Comparison of ENCODE assay signal across 8 cellular contexts in the genomic region with DNA sequence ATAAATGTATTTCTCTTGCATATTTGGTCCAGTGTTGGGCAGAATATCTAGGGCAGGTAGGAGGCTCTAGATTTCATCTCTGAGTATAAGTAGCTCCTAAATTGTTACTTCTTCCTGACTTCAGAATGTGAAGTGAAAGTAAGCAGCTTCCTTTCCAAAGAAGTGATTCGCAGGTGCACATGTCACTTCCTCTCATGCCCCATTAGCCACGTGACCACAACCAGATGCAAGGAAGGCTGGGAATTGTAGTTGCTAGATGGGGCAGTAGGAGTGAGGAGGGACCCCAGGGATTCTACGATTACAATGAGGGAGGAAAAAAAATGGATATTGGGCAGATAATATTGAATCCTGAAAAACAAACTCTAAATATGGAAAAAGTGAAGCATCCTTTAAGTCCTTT.
DNase-seq lines count a peak whose midpoint lies in the region; ATAC-seq and FAIRE-seq lines count a peak whose summit lies in the region.

No MANE protein-coding gene starts in this region.

- H3K4me1 Mint-ChIP-seq in activated CD4-positive, alpha-beta T cell treated with anti-CD3 and anti-CD28 coated beads, Interleukin-2, amount 10 ng/mL, durations not matched to agents 24 days and 14 days: peaks cover 3% of the 10 kb centered on the region
- H3K4me1 Mint-ChIP-seq in naive thymus-derived CD4-positive, alpha-beta T cell: peaks cover 0 to 7% (median 5%) of the 10 kb centered on the region in 7 donors

- POLR2A ChIA-PET in naive thymus-derived CD4-positive, alpha-beta T cell (lab: Charles Lee): no interaction called here

- no peaks in the 10 kb centered on the region for H3K36me3 Mint-ChIP-seq in activated CD4-positive, alpha-beta T cell treated with anti-CD3 and anti-CD28 coated beads, Interleukin-2, amount 10 ng/mL, durations not matched to agents 24 days and 14 days (ENCODE audit: low read depth)
- H3K36me3 Mint-ChIP-seq in naive thymus-derived CD4-positive, alpha-beta T cell: no peaks in the 10 kb centered on the region

- no peak for FAIRE-seq in HTR-8/SVneo (lab: Jason Lieb, UNC)

- intact Hi-C loops in activated CD4-positive, alpha-beta T cell treated with anti-CD3 and anti-CD28 coated beads, Interleukin-2, amount 10 ng/mL, durations not matched to agents 24 days and 14 days (cut with micrococcal nuclease): no loop called here
- intact Hi-C loops in naive thymus-derived CD4-positive, alpha-beta T cell (cut with micrococcal nuclease): loop anchor here in 1 of 2 donors (10.0 kb wide), 1 partner anchor 511 kb away; a partner anchor contains a TSS

- ATAC-seq in GM18520 (IDR thresholded peaks at IDR 0.05; ENCODE audit: unreplicated experiment) (peak; percentile 60), GM21723 (IDR thresholded peaks at IDR 0.05; ENCODE audit: unreplicated experiment) (no peak), GM21381 (IDR thresholded peaks at IDR 0.05; ENCODE audit: unreplicated experiment) (no peak)
- peak; percentile 66 for ATAC-seq in naive thymus-derived CD4-positive, alpha-beta T cell

- H3K27me3 ChIP-seq in naive thymus-derived CD4-positive, alpha-beta T cell (ENCODE audit: control insufficient read depth in 2 of 2, insufficient read depth in 2 of 2, low read length in 2 of 2): no peaks in the 10 kb centered on the region

- in situ Hi-C loops in ACHN (cut with HindIII; ENCODE audit: low pct_ligation_motif_present, low pct_unique_long_range_greater_than_20kb, low sequenced_read_pairs): no loop called here

- no peaks in the 10 kb centered on the region for H3K27me3 Mint-ChIP-seq in activated CD4-positive, alpha-beta T cell treated with anti-CD3 and anti-CD28 coated beads, Interleukin-2, amount 10 ng/mL, durations not matched to agents 24 days and 14 days
- peaks cover 0 to 5% (median 0%) of the 10 kb centered on the region in 5 donors for H3K27me3 Mint-ChIP-seq in naive thymus-derived CD4-positive, alpha-beta T cell

- no peak overlapping the region for H3K4me3 ChIP-seq in naive thymus-derived CD4-positive, alpha-beta T cell (ENCODE audit: low read length)

- no peak overlapping the region for H3K27ac ChIP-seq in naive thymus-derived CD4-positive, alpha-beta T cell (ENCODE audit: low read depth, low read length)

- peaks cover 7% of the 10 kb centered on the region for H3K9me3 Mint-ChIP-seq in activated CD4-positive, alpha-beta T cell treated with anti-CD3 and anti-CD28 coated beads, Interleukin-2, amount 10 ng/mL, durations not matched to agents 24 days and 14 days
- peaks cover 0 to 12% (median 8%) of the 10 kb centered on the region in 11 donors for H3K9me3 Mint-ChIP-seq in naive thymus-derived CD4-positive, alpha-beta T cell

- CTCF ChIA-PET in naive thymus-derived CD4-positive, alpha-beta T cell (lab: Charles Lee): interaction anchor here (1.7 kb wide), 1 partner anchor 29 kb away, joined by 5 read pairs; no protein-coding TSS in a partner anchor

- no peaks in the 10 kb centered on the region for H3K36me3 ChIP-seq in naive thymus-derived CD4-positive, alpha-beta T cell (ENCODE audit: control insufficient read depth in 2 of 3, insufficient read depth in 3 of 3, low read length in 3 of 3)

- H3K4me1 ChIP-seq in naive thymus-derived CD4-positive, alpha-beta T cell (ENCODE audit: control insufficient read depth in 2 of 2, insufficient read depth in 2 of 2, low read length in 2 of 2): no peaks in the 10 kb centered on the region

- no peak overlapping the region for H3K4me3 Mint-ChIP-seq in activated CD4-positive, alpha-beta T cell treated with anti-CD3 and anti-CD28 coated beads, Interleukin-2, amount 10 ng/mL, durations not matched to agents 24 days and 14 days
- peak overlapping the region in 8 of 10 donors; percentile 0 to 58 (median 40) for H3K4me3 Mint-ChIP-seq in naive thymus-derived CD4-positive, alpha-beta T cell

- no peaks in the 10 kb centered on the region for H3K9me3 ChIP-seq in naive thymus-derived CD4-positive, alpha-beta T cell (ENCODE audit: control insufficient read depth in 2 of 3, low read length in 3 of 3)

- no peak overlapping the region for H3K27ac Mint-ChIP-seq in activated CD4-positive, alpha-beta T cell treated with anti-CD3 and anti-CD28 coated beads, Interleukin-2, amount 10 ng/mL, durations not matched to agents 24 days and 14 days
- peak overlapping the region in 7 of 9 donors; percentile 4 to 86 (median 60) for H3K27ac Mint-ChIP-seq in naive thymus-derived CD4-positive, alpha-beta T cell

- DNase-seq in ACHN (peak; percentile 65), HTR-8/SVneo (ENCODE audit: insufficient read length, low spot score) (peak; percentile 26), NCI-H2107 treated with DMSO at 0.1 percent for 48 hours (lab: John Stamatoyannopoulos, UW; ENCODE audit: unreplicated experiment) (no peak)
- peak; percentile 70 for DNase-seq in activated CD4-positive, alpha-beta T cell treated with anti-CD3 and anti-CD28 coated beads, Interleukin-2, amount 10 ng/mL, durations not matched to agents 24 days and 14 days
- peak in 7 of 9 donors; percentile 22 to 57 (median 47) for DNase-seq in naive thymus-derived CD4-positive, alpha-beta T cell

Comparison
In these comparisons a context has a peak if more than half of its experiments do, and no peak if none do; other contexts are left out.
1. ATAC-seq: peak in GM18520 (single experiment) and naive thymus-derived CD4-positive, alpha-beta T cell (single experiment); none in GM21723 (single experiment) and GM21381 (single experiment).